In genomic region chr14:102774391-102775153, GRCh38 we compare ENCODE assay signal across 1 cellular context.
A peak's percentile ranks its signal among the peaks of the same experiment; 100 is the strongest.
TF ChIP-seq lines count a peak whose summit lies in the region.

No MANE protein-coding gene starts in this region.

TF ChIP-seq in HepG2, 621 proteins besides CTCF, POLR2A, EP300 and RAD21 (continued from another document and continues in another):
- peak; percentile 47; the same call in 2 of the 3 replicates for TF ChIP-seq MXI1 (IDR thresholded peaks at IDR 0.05; ENCODE audit: borderline replicate concordance, low read depth, low read length)
- TF ChIP-seq SP5 (CRISPR knock-in tag; IDR thresholded peaks at IDR 0.05; ENCODE audit: borderline replicate concordance, low read depth): 0 out of 2 replicates have a peak, but pooled peaks have one; percentile 16
- no peak for TF ChIP-seq PRDM15 (CRISPR knock-in tag; IDR thresholded peaks at IDR 0.05)
- no peak for TF ChIP-seq ZKSCAN8 (CRISPR knock-in tag; IDR thresholded peaks at IDR 0.05; ENCODE audit: borderline replicate concordance)
- TF ChIP-seq SNAPC5 (CRISPR knock-in tag; IDR thresholded peaks at IDR 0.05; ENCODE audit: borderline replicate concordance): no peak
- TF ChIP-seq ZNF879 (CRISPR knock-in tag; IDR thresholded peaks at IDR 0.05): no peak
- TF ChIP-seq MAFG (CRISPR knock-in tag; IDR thresholded peaks at IDR 0.05): no peak
- TF ChIP-seq GPN1 (CRISPR knock-in tag; IDR thresholded peaks at IDR 0.05; ENCODE audit: borderline replicate concordance): no peak
- TF ChIP-seq ZNF709 (CRISPR knock-in tag; IDR thresholded peaks at IDR 0.05): no peak
- 0 out of 2 replicates have a peak, but pooled peaks have one; percentile 62 for TF ChIP-seq ZNF572 (CRISPR knock-in tag; IDR thresholded peaks at IDR 0.05)
- TF ChIP-seq EEA1 (CRISPR knock-in tag; IDR thresholded peaks at IDR 0.05; ENCODE audit: borderline replicate concordance): 0 out of 2 replicates have a peak, but pooled peaks have one; percentile 46
- TF ChIP-seq SSRP1 (CRISPR knock-in tag; IDR thresholded peaks at IDR 0.05): no peak
- TF ChIP-seq ZNF34 (CRISPR knock-in tag; IDR thresholded peaks at IDR 0.05; ENCODE audit: borderline replicate concordance): no peak
- 0 out of 2 replicates have a peak, but pooled peaks have one; percentile 15 for TF ChIP-seq ZNF281 (CRISPR knock-in tag; IDR thresholded peaks at IDR 0.05; ENCODE audit: borderline replicate concordance)
- TF ChIP-seq ZNF292 (CRISPR knock-in tag; IDR thresholded peaks at IDR 0.05; ENCODE audit: borderline replicate concordance, low read depth): peak; percentile 50; the same call in 1 of the 2 replicates
- no peak for TF ChIP-seq TFDP2 (CRISPR knock-in tag; IDR thresholded peaks at IDR 0.05)
- TF ChIP-seq SMC3 (IDR thresholded peaks at IDR 0.05; ENCODE audit: low read length): peak; percentile 61
- no peak for TF ChIP-seq USF2 (IDR thresholded peaks at IDR 0.05; ENCODE audit: low read depth, low read length)
- no peak for TF ChIP-seq USF2 (CRISPR knock-in tag; IDR thresholded peaks at IDR 0.05; ENCODE audit: borderline replicate concordance)
- no peak for TF ChIP-seq RBFOX2 (IDR thresholded peaks at IDR 0.05; ENCODE audit: low read depth, low read length)
- no peak for TF ChIP-seq ZIK1 (CRISPR knock-in tag; IDR thresholded peaks at IDR 0.05; ENCODE audit: borderline replicate concordance, low read depth)
- no peak for TF ChIP-seq ZNF792 (CRISPR knock-in tag; IDR thresholded peaks at IDR 0.05)
- TF ChIP-seq FOXJ3 (CRISPR knock-in tag; IDR thresholded peaks at IDR 0.05; ENCODE audit: borderline replicate concordance): no peak
- TF ChIP-seq HDAC6 (IDR thresholded peaks at IDR 0.05; ENCODE audit: low read depth, low read length): no peak
- no peak for TF ChIP-seq TEF (CRISPR knock-in tag; IDR thresholded peaks at IDR 0.05)
- TF ChIP-seq MED1 (CRISPR knock-in tag; IDR thresholded peaks at IDR 0.05): 0 out of 2 replicates have a peak, but pooled peaks have one; percentile 21
- no peak for TF ChIP-seq BORCS8-MEF2B (CRISPR knock-in tag; IDR thresholded peaks at IDR 0.05)
- no peak for TF ChIP-seq NR1H2 (CRISPR knock-in tag; IDR thresholded peaks at IDR 0.05; ENCODE audit: borderline replicate concordance, low read depth)
- no peak for TF ChIP-seq NBN (conservative IDR thresholded peaks at IDR 0.05)
- no peak for TF ChIP-seq SRSF4 (IDR thresholded peaks at IDR 0.05; ENCODE audit: low read depth, low read length, poor library complexity, severe bottlenecking)
- TF ChIP-seq ZNF276 (CRISPR knock-in tag; IDR thresholded peaks at IDR 0.05; ENCODE audit: low read depth): no peak
- TF ChIP-seq CERS6 (CRISPR knock-in tag; IDR thresholded peaks at IDR 0.05): no peak
- peak; percentile 37 for TF ChIP-seq ASH2L (IDR thresholded peaks at IDR 0.05; ENCODE audit: insufficient read length, low read depth, low read length)
- TF ChIP-seq TBX3 (IDR thresholded peaks at IDR 0.05; ENCODE audit: borderline replicate concordance): no peak
- peak; percentile 63 for TF ChIP-seq SAP130 (CRISPR knock-in tag; IDR thresholded peaks at IDR 0.05; ENCODE audit: low read depth)
- TF ChIP-seq RFXAP (CRISPR knock-in tag; IDR thresholded peaks at IDR 0.05; ENCODE audit: borderline replicate concordance): no peak
- TF ChIP-seq PHF5A (CRISPR knock-in tag; IDR thresholded peaks at IDR 0.05; ENCODE audit: low read depth, unreplicated experiment): no peak
- TF ChIP-seq SIX4 (CRISPR knock-in tag; IDR thresholded peaks at IDR 0.05): no peak
- TF ChIP-seq ZNF891 (CRISPR knock-in tag; IDR thresholded peaks at IDR 0.05): no peak
- no peak for TF ChIP-seq SMYD3 (CRISPR knock-in tag; IDR thresholded peaks at IDR 0.05)
- no peak for TF ChIP-seq ZNF160 (CRISPR knock-in tag; IDR thresholded peaks at IDR 0.05)
- no peak for TF ChIP-seq MXD1 (CRISPR knock-in tag; IDR thresholded peaks at IDR 0.05)
- TF ChIP-seq ZC3H13 (CRISPR knock-in tag; IDR thresholded peaks at IDR 0.05): no peak
- peak; percentile 79 for TF ChIP-seq RFX3 (CRISPR knock-in tag; IDR thresholded peaks at IDR 0.05)
- TF ChIP-seq FOXP1 (IDR thresholded peaks at IDR 0.05): no peak
- no peak for TF ChIP-seq FOXP1 (CRISPR knock-in tag; IDR thresholded peaks at IDR 0.05)
- no peak for TF ChIP-seq ZBTB2 (CRISPR knock-in tag; IDR thresholded peaks at IDR 0.05; ENCODE audit: low read depth)
- no peak for TF ChIP-seq HDAC1 (CRISPR knock-in tag; IDR thresholded peaks at IDR 0.05)
- TF ChIP-seq IRX3 (CRISPR knock-in tag; IDR thresholded peaks at IDR 0.05; ENCODE audit: borderline replicate concordance, low read depth): no peak
- no peak for TF ChIP-seq MEF2D (CRISPR knock-in tag; IDR thresholded peaks at IDR 0.05)
- no peak for TF ChIP-seq ARNTL (CRISPR knock-in tag; IDR thresholded peaks at IDR 0.05)
- TF ChIP-seq KDM6A (CRISPR knock-in tag; IDR thresholded peaks at IDR 0.05; ENCODE audit: low read depth): no peak
